8 cellular contexts compared by ENCODE assay signal in the genomic region with DNA sequence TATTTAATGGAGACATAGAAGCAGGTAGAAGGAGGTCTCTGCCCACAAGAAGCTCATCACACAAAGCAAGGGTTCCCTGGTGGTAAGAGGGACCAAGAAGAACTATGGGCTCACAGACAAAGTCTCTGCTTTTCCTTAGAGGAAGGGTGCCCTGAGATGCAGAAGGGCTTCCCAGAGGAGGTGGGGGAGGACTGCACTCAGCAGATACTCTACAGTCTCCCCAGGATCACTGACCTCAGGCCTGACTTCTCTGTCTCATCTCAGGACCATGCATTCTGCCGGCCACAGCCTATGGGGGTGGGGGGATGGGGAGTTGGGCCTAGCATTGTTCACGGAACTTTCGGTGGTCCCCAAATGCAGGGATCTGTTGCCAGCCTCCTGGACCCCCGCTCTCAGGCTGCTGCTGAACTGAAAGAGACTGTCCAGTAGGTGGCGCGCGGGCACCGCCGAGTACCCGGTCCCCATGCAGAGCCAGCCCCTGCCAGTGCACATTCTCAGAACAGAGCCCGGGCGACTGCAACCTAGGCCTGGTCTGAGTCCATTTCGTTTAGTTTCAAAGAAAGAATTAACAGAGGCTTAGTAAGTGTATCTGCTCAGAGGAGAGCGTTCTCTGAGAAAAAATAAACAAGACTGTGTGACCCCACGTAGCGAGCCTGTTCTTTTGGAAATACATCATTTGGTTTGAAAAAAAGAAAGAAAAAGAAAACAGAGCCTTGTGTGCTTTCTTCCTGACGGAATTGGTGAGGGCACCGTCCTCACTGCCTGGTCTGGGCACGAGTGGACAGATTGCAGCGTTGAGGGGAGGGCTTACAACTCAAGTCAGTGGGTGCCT.
A peak's percentile ranks its signal among the peaks of the same experiment; 100 is the strongest.
DNase-seq lines count a peak whose midpoint lies in the region; ATAC-seq, FAIRE-seq and TF ChIP-seq lines count a peak whose summit lies in the region.

No MANE protein-coding gene starts in this region.

- H3K4me3 Mint-ChIP-seq in activated T-cell treated with anti-CD3 and anti-CD28 coated beads, Interleukin-2, amount 50 U/mL, for 72 hours, result no peak overlapping the region

- H3K4me1 Mint-ChIP-seq in activated T-cell treated with anti-CD3 and anti-CD28 coated beads, Interleukin-2, amount 50 U/mL, for 72 hours (ENCODE audit: low read depth), result no peaks in the 10 kb centered on the region

- FAIRE-seq in GM18507 (lab: Jason Lieb, UNC) (no peak), pancreas (lab: Jason Lieb, UNC) (no peak)

- H3K4me3 ChIP-seq in AG04450 (ENCODE audit: low read depth, low read length) (no peak overlapping the region), pancreas (no peak overlapping the region)

- H3K4me1 ChIP-seq in pancreas, result no peaks in the 10 kb centered on the region

- ATAC-seq in HG03442 (IDR thresholded peaks at IDR 0.05; ENCODE audit: unreplicated experiment) (peak; percentile 63), pancreas (peak; percentile 75 to 97 (median 94))
- peak in 1 of 2 donors; percentile 44 for ATAC-seq in activated T-cell treated with anti-CD3 and anti-CD28 coated beads, Interleukin-2, amount 50 U/mL, for 72 hours (replicated peaks in 1 of 2)

- TF ChIP-seq CTCF in AG04450 (IDR thresholded peaks at IDR 0.05; ENCODE audit: low read depth, low read length), result peak; percentile 85
- peak; percentile 53 to 80 (median 76) for TF ChIP-seq CTCF in pancreas (IDR thresholded peaks at IDR 0.05)

- CTCF ChIA-PET in AG04450 (lab: Charles Lee), result interaction anchor here (0.7 to 2.6 kb wide), 40 partner anchors 8 to 1397 kb away, joined by 3 to 13 read pairs (median 4); no protein-coding TSS in a partner anchor

- no peak overlapping the region for H3K27ac Mint-ChIP-seq in activated T-cell treated with anti-CD3 and anti-CD28 coated beads, Interleukin-2, amount 50 U/mL, for 72 hours

- POLR2A ChIA-PET in AG04450 (lab: Yijun Ruan, JAX), result no interaction called here

- intact Hi-C loops in pancreas (cut with DNase I), result loop anchor here in 1 of 3 donors (10.0 kb wide), 1 partner anchor 1401 kb away; no protein-coding TSS in a partner anchor

- peak; percentile 27 for DNase-seq in AG04450 (ENCODE audit: low read depth, low spot score)
- peak; percentile 47 for DNase-seq in GM18507 (ENCODE audit: extremely low spot score, insufficient read length, low read depth)
- DNase-seq in NCI-H82 treated with DMSO at 0.1 percent for 48 hours (lab: John Stamatoyannopoulos, UW; ENCODE audit: unreplicated experiment), result peak; percentile 23
- DNase-seq in activated T-cell treated with anti-CD3 and anti-CD28 coated beads, Interleukin-2, amount 50 U/mL, for 72 hours, result peak; percentile 51 to 66
- DNase-seq in germinal center (ENCODE audit: low spot score), result peak; percentile 77
- peak; percentile 39 to 93 (median 74) for DNase-seq in pancreas
- no peak for DNase-seq in effector CD8-positive, alpha-beta T cell (lab: John Stamatoyannopoulos, UW)

- WGBS in pancreas, 2 donors, result 19 to 22% methylated on average over 20 of the region's 20 CpGs

- no peaks in the 10 kb centered on the region for H3K9me3 Mint-ChIP-seq in activated T-cell treated with anti-CD3 and anti-CD28 coated beads, Interleukin-2, amount 50 U/mL, for 72 hours

- no peaks in the 10 kb centered on the region for H3K36me3 Mint-ChIP-seq in activated T-cell treated with anti-CD3 and anti-CD28 coated beads, Interleukin-2, amount 50 U/mL, for 72 hours (ENCODE audit: insufficient read depth in 2 of 2)

- H3K27me3 Mint-ChIP-seq in activated T-cell treated with anti-CD3 and anti-CD28 coated beads, Interleukin-2, amount 50 U/mL, for 72 hours (ENCODE audit: low read depth), result peaks cover 8% of the 10 kb centered on the region

- H3K27ac ChIP-seq in AG04450 (ENCODE audit: low read depth, low read length), result no peak overlapping the region
- H3K27ac ChIP-seq in pancreas, result no peak overlapping the region

- H3K27me3 ChIP-seq in AG04450 (ENCODE audit: control insufficient read depth, insufficient read depth, low read length) (no peaks in the 10 kb centered on the region), pancreas (peaks cover 0 to 3% (median 0%) of the 10 kb centered on the region in 4 donors)

- H3K36me3 ChIP-seq in pancreas, result no peaks in the 10 kb centered on the region

- no peaks in the 10 kb centered on the region for H3K9me3 ChIP-seq in AG04450 (ENCODE audit: control insufficient read depth, insufficient read depth, low read length)
- no peaks in the 10 kb centered on the region for H3K9me3 ChIP-seq in pancreas
